In the genomic region with DNA sequence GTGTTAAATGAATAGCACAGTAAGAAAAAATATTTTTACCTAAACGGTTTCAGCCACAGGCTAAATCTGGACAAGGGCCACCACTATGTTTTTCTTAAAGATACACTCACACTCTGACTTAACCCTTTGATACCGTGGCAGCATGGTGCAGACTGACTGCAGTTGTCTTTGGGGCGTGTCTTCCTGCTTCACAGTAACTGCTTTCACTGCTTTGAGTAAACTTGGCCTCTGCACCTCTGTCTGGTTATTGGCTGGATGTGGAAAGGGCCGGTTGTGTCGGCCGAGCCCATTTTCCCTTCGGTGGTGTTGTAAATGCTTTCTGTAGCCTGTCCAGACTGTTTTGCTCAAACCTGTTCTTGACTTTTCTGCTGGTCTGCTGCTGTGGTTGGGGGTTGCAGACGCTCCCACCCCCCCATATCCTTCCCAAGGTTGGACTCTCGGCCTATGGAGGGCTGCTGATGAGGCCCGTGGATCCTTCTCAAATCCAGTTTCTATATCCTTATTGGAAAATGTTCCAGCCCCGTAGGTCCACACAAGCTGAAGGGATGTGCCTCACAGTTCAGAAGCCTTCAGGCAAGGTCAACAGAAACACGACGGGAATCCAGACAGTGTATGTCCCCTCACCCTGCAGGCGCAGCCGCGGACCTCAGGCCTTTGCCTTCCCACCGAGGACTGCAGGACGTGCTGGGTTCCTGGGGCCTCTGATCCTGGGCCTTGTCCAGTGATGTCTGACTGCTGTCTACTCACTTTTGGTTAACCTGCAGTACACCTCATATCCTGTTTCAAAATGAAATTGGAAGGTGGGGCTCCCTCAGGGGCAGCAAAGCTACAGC, we compare ENCODE assay signal across 10 cellular contexts.
DNase-seq lines count a peak whose midpoint lies in the region; ATAC-seq and TF ChIP-seq lines count a peak whose summit lies in the region.
"Had no signal": no experiment of that assay in that cellular context is flagged by ENCODE, and none has a peak within 500 bp of the region (broad histone marks: within the 10 kb centered on the region; RNA-seq: fewer than 3 reads in every experiment).

No MANE protein-coding gene starts in this region.

- no peaks in the 10 kb centered on the region for H3K9me3 Mint-ChIP-seq in activated T-cell treated with anti-CD3 and anti-CD28 coated beads, Interleukin-2, amount 50 U/mL, for 72 hours

- no peaks in the 10 kb centered on the region for H3K27me3 ChIP-seq in fibroblast of lung (ENCODE audit: control insufficient read depth, insufficient read depth, low read length)
- no peaks in the 10 kb centered on the region for H3K27me3 ChIP-seq in rectal smooth muscle tissue (ENCODE audit: control insufficient read depth, insufficient read depth, low read length)
- H3K27me3 ChIP-seq in suprapubic skin: no peaks in the 10 kb centered on the region

- H3K27me3 Mint-ChIP-seq in activated T-cell treated with anti-CD3 and anti-CD28 coated beads, Interleukin-2, amount 50 U/mL, for 72 hours (ENCODE audit: low read depth): no peaks in the 10 kb centered on the region

- no peak for TF ChIP-seq POLR2A in suprapubic skin (IDR thresholded peaks at IDR 0.05)

- peak overlapping the region in 3 of 4 experiments; percentile 5 to 33 (median 6) for H3K4me3 ChIP-seq in fibroblast of lung (replicated peaks in 1 of 4; ENCODE audit: control extremely low read depth in 1 of 4, insufficient read depth in 1 of 4, low read depth in 3 of 4, low read length in 4 of 4)
- H3K4me3 ChIP-seq in rectal smooth muscle tissue (ENCODE audit: low read length): peak overlapping the region; percentile 45
- H3K4me3 ChIP-seq in suprapubic skin: no peak overlapping the region

- no peak overlapping the region for H2AFZ ChIP-seq in fibroblast of lung (ENCODE audit: low read length)

- H3K4me1 ChIP-seq in fibroblast of lung (ENCODE audit: control insufficient read depth, extremely low read depth, insufficient read depth, low read length) (peaks cover 14% of the 10 kb centered on the region), rectal smooth muscle tissue (ENCODE audit: control insufficient read depth, insufficient read depth, low read length) (peaks cover 12% of the 10 kb centered on the region), suprapubic skin (no peaks in the 10 kb centered on the region)

- WGBS in suprapubic skin: 75% methylated on average over 18 of the region's 18 CpGs

- no peak for TF ChIP-seq EP300 in suprapubic skin (IDR thresholded peaks at IDR 0.05)

- H3K9ac ChIP-seq in fibroblast of lung (ENCODE audit: insufficient read depth, low read length): no peak overlapping the region
- H3K9ac ChIP-seq in rectal smooth muscle tissue (ENCODE audit: low read length): no peak overlapping the region

- ATAC-seq in GM19035 (IDR thresholded peaks at IDR 0.05; ENCODE audit: unreplicated experiment) (peak; percentile 83), HG03342 (IDR thresholded peaks at IDR 0.05; ENCODE audit: unreplicated experiment) (peak; percentile 59)
- no peak for ATAC-seq in activated T-cell treated with anti-CD3 and anti-CD28 coated beads, Interleukin-2, amount 50 U/mL, for 72 hours (replicated peaks in 1 of 2)

- H3K36me3 ChIP-seq in fibroblast of lung (ENCODE audit: control insufficient read depth, insufficient read depth, low read length): peaks cover 1% of the 10 kb centered on the region
- no peaks in the 10 kb centered on the region for H3K36me3 ChIP-seq in rectal smooth muscle tissue (ENCODE audit: control insufficient read depth, insufficient read depth, low read length)
- H3K36me3 ChIP-seq in suprapubic skin: no peaks in the 10 kb centered on the region

- peak overlapping the region; percentile 34 for H3K27ac ChIP-seq in fibroblast of lung (ENCODE audit: insufficient read depth, low read length)
- peak overlapping the region; percentile 60 for H3K27ac ChIP-seq in rectal smooth muscle tissue (ENCODE audit: low read depth, low read length)
- no peak overlapping the region for H3K27ac ChIP-seq in suprapubic skin

- peak overlapping the region; percentile 76 for H3K4me2 ChIP-seq in fibroblast of lung (ENCODE audit: extremely low read depth, insufficient read depth, low read length)

- H3K4me3 Mint-ChIP-seq in activated T-cell treated with anti-CD3 and anti-CD28 coated beads, Interleukin-2, amount 50 U/mL, for 72 hours: no peak overlapping the region

- no peak overlapping the region for H3K27ac Mint-ChIP-seq in activated T-cell treated with anti-CD3 and anti-CD28 coated beads, Interleukin-2, amount 50 U/mL, for 72 hours

- no peaks in the 10 kb centered on the region for H3K36me3 Mint-ChIP-seq in activated T-cell treated with anti-CD3 and anti-CD28 coated beads, Interleukin-2, amount 50 U/mL, for 72 hours (ENCODE audit: insufficient read depth in 2 of 2)

- H3K79me2 ChIP-seq in fibroblast of lung (ENCODE audit: control insufficient read depth, insufficient read depth, low read length): peaks cover 21% of the 10 kb centered on the region

- no peaks in the 10 kb centered on the region for H4K20me1 ChIP-seq in fibroblast of lung (ENCODE audit: control insufficient read depth, extremely low read depth, insufficient read depth, low read length)

- H3K4me1 Mint-ChIP-seq in activated T-cell treated with anti-CD3 and anti-CD28 coated beads, Interleukin-2, amount 50 U/mL, for 72 hours (ENCODE audit: low read depth): no peaks in the 10 kb centered on the region

- no peak for TF ChIP-seq CTCF in fibroblast of lung (conservative IDR thresholded peaks at IDR 0.05 in 1 of 2, IDR thresholded peaks at IDR 0.05 in 1 of 2; ENCODE audit: low read depth in 1 of 2, low read length in 2 of 2)
- TF ChIP-seq CTCF in suprapubic skin (IDR thresholded peaks at IDR 0.05): no peak

- DNase-seq in fibroblast of lung (ENCODE audit: low read depth in 2 of 2) (peak; percentile 68 to 82), suprapubic skin (ENCODE audit: low spot score in 2 of 2) (no peak)
- DNase-seq in activated T-cell treated with anti-CD3 and anti-CD28 coated beads, Interleukin-2, amount 50 U/mL, for 72 hours: no peak
- no peak for DNase-seq in stimulated activated CD4-positive, alpha-beta T cell treated with anti-CD3 and anti-CD28 coated beads, Interleukin-4, amount 100 ng/mL, for 1 hour
- DNase-seq in activated CD4-positive, alpha-beta T cell treated with anti-CD3 and anti-CD28 coated beads, Interleukin-2, amount 50 U/mL, for 48 hours: no peak
- DNase-seq: activated CD4-positive, alpha-beta T cell treated with anti-CD3 and anti-CD28 coated beads for 4 hours; NCI-H524 had no signal

- H3K9me3 ChIP-seq in fibroblast of lung (ENCODE audit: control insufficient read depth, insufficient read depth, low read depth, low read length): no peaks in the 10 kb centered on the region
- H3K9me3 ChIP-seq in suprapubic skin: no peaks in the 10 kb centered on the region

Comparison
In these comparisons a context has a peak if more than half of its experiments do, and no peak if none do; other contexts are left out.
1. ATAC-seq: peak in GM19035 (single experiment) and HG03342 (single experiment); none in activated T-cell treated with anti-CD3 and anti-CD28 coated beads, Interleukin-2, amount 50 U/mL, for 72 hours (0 of 2).
2. DNase-seq: peak in fibroblast of lung (2 of 2); none in activated T-cell treated with anti-CD3 and anti-CD28 coated beads, Interleukin-2, amount 50 U/mL, for 72 hours (0 of 2), stimulated activated CD4-positive, alpha-beta T cell treated with anti-CD3 and anti-CD28 coated beads, Interleukin-4, amount 100 ng/mL, for 1 hour (single experiment), activated CD4-positive, alpha-beta T cell treated with anti-CD3 and anti-CD28 coated beads, Interleukin-2, amount 50 U/mL, for 48 hours (0 of 2) and suprapubic skin (0 of 2).